Comparison of ENCODE assay signal across 14 cellular contexts in genomic region chr9:128987800-128988199, GRCh38. TPM values are rescaled to one million over a fixed set of nuclear protein-coding genes. Genes with fewer than 3 reads are reported as not detected.
DNase-seq lines count a peak whose midpoint lies in the region; ATAC-seq, FAIRE-seq and TF ChIP-seq lines count a peak whose summit lies in the region.
"Had no signal": no experiment of that assay in that cellular context is flagged by ENCODE, and none has a peak within 500 bp of the region (broad histone marks: within the 10 kb centered on the region; RNA-seq: fewer than 3 reads in every experiment).

No MANE protein-coding gene starts in this region.

- H3K27ac Mint-ChIP-seq in T-helper 17 cell, result no peak overlapping the region
- H3K27ac Mint-ChIP-seq in activated T-helper 2 cell treated with anti-CD3 and anti-CD28 coated beads, Interferon-gamma antibody, Interleukin-2, Interleukin-4, amounts not matched to agents 10 μg/mL and 5 μg/mL and 100 μg/mL, durations not matched to agents 14 hours and 24 hours and 36 hours, result no peak overlapping the region
- H3K27ac Mint-ChIP-seq: activated CD4-positive, alpha-beta memory T cell treated with anti-CD3 and anti-CD28 coated beads, Interleukin-2, amount 10 ng/mL, durations not matched to agents 7 days and 5 days had no signal

- no peaks in the 10 kb centered on the region for H3K27me3 ChIP-seq in trophoblast cell (ENCODE audit: insufficient read depth, low read length)
- H3K27me3 ChIP-seq: BLaER1 treated with 17β-estradiol and CSF1 and Interleukin-3, amounts not matched to agents 10 nM and 100 nM had no signal

- H3K27ac ChIP-seq in trophoblast cell (ENCODE audit: low read depth, low read length), result no peak overlapping the region
- H3K27ac ChIP-seq: BLaER1 treated with 17β-estradiol and CSF1 and Interleukin-3, amounts not matched to agents 10 nM and 100 nM had no signal

- H3K4me3 ChIP-seq in choroid plexus epithelial cell (ENCODE audit: low read depth, low read length) (no peak overlapping the region), trophoblast cell (ENCODE audit: low read depth, low read length) (no peak overlapping the region)
- H3K4me3 ChIP-seq: BLaER1 treated with 17β-estradiol and CSF1 and Interleukin-3, amounts not matched to agents 10 nM and 100 nM; K562 had no signal

- no peak overlapping the region for H2AK5ac ChIP-seq in trophoblast cell (ENCODE audit: low read length)

- no peak for TF ChIP-seq CTCF in choroid plexus epithelial cell (conservative IDR thresholded peaks at IDR 0.05; ENCODE audit: low read depth, low read length)

- no peak overlapping the region for H3K4me2 ChIP-seq in trophoblast cell (ENCODE audit: low read length)
- H3K4me2 ChIP-seq: BLaER1 treated with 17β-estradiol and CSF1 and Interleukin-3, amounts not matched to agents 10 nM and 100 nM had no signal

- H3K4me3 Mint-ChIP-seq in T-helper 17 cell, result no peak overlapping the region
- H3K4me3 Mint-ChIP-seq in activated T-helper 2 cell treated with anti-CD3 and anti-CD28 coated beads, Interferon-gamma antibody, Interleukin-2, Interleukin-4, amounts not matched to agents 10 μg/mL and 5 μg/mL and 100 μg/mL, durations not matched to agents 14 hours and 24 hours and 36 hours (ENCODE audit: low read depth), result no peak overlapping the region
- H3K4me3 Mint-ChIP-seq: activated CD4-positive, alpha-beta memory T cell treated with anti-CD3 and anti-CD28 coated beads, Interleukin-2, amount 10 ng/mL, durations not matched to agents 7 days and 5 days had no signal

- H2BK12ac ChIP-seq in trophoblast cell (ENCODE audit: low read length), result no peak overlapping the region

- H3K4ac ChIP-seq in trophoblast cell (ENCODE audit: low read depth, low read length), result no peak overlapping the region

- no peak overlapping the region for H3K18ac ChIP-seq in trophoblast cell (ENCODE audit: low read length)

- H3K9me3 Mint-ChIP-seq in activated T-helper 2 cell treated with anti-CD3 and anti-CD28 coated beads, Interferon-gamma antibody, Interleukin-2, Interleukin-4, amounts not matched to agents 10 μg/mL and 5 μg/mL and 100 μg/mL, durations not matched to agents 14 hours and 24 hours and 36 hours, result no peaks in the 10 kb centered on the region
- H3K9me3 Mint-ChIP-seq: activated CD4-positive, alpha-beta memory T cell treated with anti-CD3 and anti-CD28 coated beads, Interleukin-2, amount 10 ng/mL, durations not matched to agents 7 days and 5 days had no signal

- H3K27me3 Mint-ChIP-seq in T-helper 17 cell, result no peaks in the 10 kb centered on the region
- H3K27me3 Mint-ChIP-seq in activated T-helper 2 cell treated with anti-CD3 and anti-CD28 coated beads, Interferon-gamma antibody, Interleukin-2, Interleukin-4, amounts not matched to agents 10 μg/mL and 5 μg/mL and 100 μg/mL, durations not matched to agents 14 hours and 24 hours and 36 hours (ENCODE audit: low read depth), result no peaks in the 10 kb centered on the region
- H3K27me3 Mint-ChIP-seq: activated CD4-positive, alpha-beta memory T cell treated with anti-CD3 and anti-CD28 coated beads, Interleukin-2, amount 10 ng/mL, durations not matched to agents 7 days and 5 days had no signal

- no peak for ATAC-seq in T-helper 17 cell
- ATAC-seq: K562 had no signal

- H3K4me1 Mint-ChIP-seq in T-helper 17 cell, result peaks cover 2% of the 10 kb centered on the region
- H3K4me1 Mint-ChIP-seq in activated T-helper 2 cell treated with anti-CD3 and anti-CD28 coated beads, Interferon-gamma antibody, Interleukin-2, Interleukin-4, amounts not matched to agents 10 μg/mL and 5 μg/mL and 100 μg/mL, durations not matched to agents 14 hours and 24 hours and 36 hours (ENCODE audit: low read depth), result no peaks in the 10 kb centered on the region
- H3K4me1 Mint-ChIP-seq: activated CD4-positive, alpha-beta memory T cell treated with anti-CD3 and anti-CD28 coated beads, Interleukin-2, amount 10 ng/mL, durations not matched to agents 7 days and 5 days had no signal

- H3K9ac ChIP-seq in trophoblast cell (ENCODE audit: low read length), result no peak overlapping the region
- H3K9ac ChIP-seq: BLaER1 treated with 17β-estradiol and CSF1 and Interleukin-3, amounts not matched to agents 10 nM and 100 nM had no signal

- FAIRE-seq in HTR-8/SVneo (lab: Jason Lieb, UNC), result no peak
- FAIRE-seq: K562 had no signal

- H3K14ac ChIP-seq in trophoblast cell (ENCODE audit: low read length), result no peak overlapping the region

- DNase-seq in A172 (ENCODE audit: low spot score), result peak; percentile 93
- DNase-seq in HTR-8/SVneo (ENCODE audit: insufficient read length, low spot score), result peak; percentile 34
- peak; percentile 74 for DNase-seq in choroid plexus epithelial cell (ENCODE audit: low read depth)
- peak; percentile 95 for DNase-seq in myocyte (ENCODE audit: low read depth)
- no peak for DNase-seq in NCI-H510A treated with DMSO at 0.1 percent for 48 hours (lab: John Stamatoyannopoulos, UW)
- no peak for DNase-seq in T-helper 17 cell
- no peak for DNase-seq in trophoblast cell
- DNase-seq in activated T-helper 2 cell treated with anti-CD3 and anti-CD28 coated beads, Interferon-gamma antibody, Interleukin-2, Interleukin-4, amounts not matched to agents 10 μg/mL and 5 μg/mL and 100 μg/mL, durations not matched to agents 14 hours and 24 hours and 36 hours (ENCODE audit: low spot score), result no peak
- DNase-seq: activated CD4-positive, alpha-beta memory T cell treated with anti-CD3 and anti-CD28 coated beads, Interleukin-2, amount 10 ng/mL, durations not matched to agents 7 days and 5 days; glutamatergic neuron; NCI-H524; stimulated activated CD4-positive, alpha-beta T cell treated with anti-CD3 and anti-CD28 coated beads, Interleukin-2, amount 100 ng/mL, for 48 hours had no signal

- H3K4me1 ChIP-seq in trophoblast cell (ENCODE audit: control insufficient read depth in 1 of 2, insufficient read depth in 2 of 2, low read length in 2 of 2), result no peaks in the 10 kb centered on the region

- no peaks in the 10 kb centered on the region for H3K9me3 ChIP-seq in T-helper 17 cell (ENCODE audit: control insufficient read depth, low read length, poor library complexity, severe bottlenecking)
- H3K9me3 ChIP-seq in trophoblast cell (ENCODE audit: insufficient read depth, low read depth, low read length), result no peaks in the 10 kb centered on the region
- H3K9me3 ChIP-seq: BLaER1 treated with 17β-estradiol and CSF1 and Interleukin-3, amounts not matched to agents 10 nM and 100 nM had no signal

- peaks cover 39 to 42% of the 10 kb centered on the region in 2 experiments for H3K36me3 ChIP-seq in trophoblast cell (ENCODE audit: control insufficient read depth in 1 of 2, insufficient read depth in 2 of 2, low read length in 2 of 2)

- no peak overlapping the region for H2BK5ac ChIP-seq in trophoblast cell (ENCODE audit: low read depth, low read length, poor library complexity)

- H2BK120ac ChIP-seq in trophoblast cell (ENCODE audit: insufficient read depth, low read length, poor library complexity), result no peak overlapping the region

- H3K36me3 Mint-ChIP-seq in T-helper 17 cell (ENCODE audit: low read depth), result peaks cover 13% of the 10 kb centered on the region
- H3K36me3 Mint-ChIP-seq in activated T-helper 2 cell treated with anti-CD3 and anti-CD28 coated beads, Interferon-gamma antibody, Interleukin-2, Interleukin-4, amounts not matched to agents 10 μg/mL and 5 μg/mL and 100 μg/mL, durations not matched to agents 14 hours and 24 hours and 36 hours (ENCODE audit: low read depth), result peaks cover 67% of the 10 kb centered on the region

- H4K91ac ChIP-seq in trophoblast cell (ENCODE audit: low read depth, low read length), result no peak overlapping the region

- H3K79me2 ChIP-seq in trophoblast cell (ENCODE audit: control insufficient read depth, insufficient read depth, low read length, poor library complexity), result no peaks in the 10 kb centered on the region

- no peak overlapping the region for H2AFZ ChIP-seq in trophoblast cell (ENCODE audit: insufficient read depth, low read length, poor library complexity)

- H4K8ac ChIP-seq in trophoblast cell (ENCODE audit: low read depth, low read length), result no peak overlapping the region

- H4K12ac ChIP-seq in trophoblast cell (ENCODE audit: low read depth, low read length), result no peak overlapping the region

- WGBS in trophoblast cell (ENCODE audit: extremely low coverage, insufficient coverage, insufficient read length), result no CpG with 5 or more reads among the region's 5 CpGs

- intact Hi-C loops in activated T-helper 2 cell treated with anti-CD3 and anti-CD28 coated beads, Interferon-gamma antibody, Interleukin-2, Interleukin-4, amounts not matched to agents 10 μg/mL and 5 μg/mL and 100 μg/mL, durations not matched to agents 14 hours and 24 hours and 36 hours (cut with micrococcal nuclease), result no loop called here

- H3K23ac ChIP-seq in trophoblast cell (ENCODE audit: low read length), result no peak overlapping the region

- H3K79me1 ChIP-seq in trophoblast cell (ENCODE audit: low read length), result no peaks in the 10 kb centered on the region

RNA-seq across cellular contexts. Expression of gene NUP188, which starts 40.3 kb away (rescaled TPM):
- total RNA-seq in A172 (2014; rRNA removed; shearing (Covaris generic)), result 57.4 and 76.4 TPM in 2 replicates
- total RNA-seq in myocyte, result 33.9 and 53.6 TPM in 2 replicates
- 36.9 TPM for polyA plus RNA-seq in myocyte (2012)
- 10 to 100 TPM; 62.2 to 75.1 TPM for total RNA-seq in T-helper 17 cell
- 17.7 and 18.2 TPM in 2 replicates for polyA plus RNA-seq in trophoblast cell (2013)
- 161 and 175 TPM in 2 replicates for total RNA-seq in activated T-helper 2 cell treated with anti-CD3 and anti-CD28 coated beads, Interferon-gamma antibody, Interleukin-2, Interleukin-4, amounts not matched to agents 10 μg/mL and 5 μg/mL and 100 μg/mL, durations not matched to agents 14 hours and 24 hours and 36 hours

RNA-seq across cellular contexts. Expression of gene SH3GLB2, which starts 40.3 kb away (rescaled TPM):
- 155 and 156 TPM in 2 replicates for total RNA-seq in A172 (2014; rRNA removed; shearing (Covaris generic))
- total RNA-seq in myocyte, result 119 and 154 TPM in 2 replicates
- polyA plus RNA-seq in myocyte (2012), result 74.1 TPM
- total RNA-seq in T-helper 17 cell, result 10 to 100 TPM; 82.2 to 87.1 TPM
- polyA plus RNA-seq in trophoblast cell (2013), result 60.0 and 65.8 TPM in 2 replicates
- total RNA-seq in activated T-helper 2 cell treated with anti-CD3 and anti-CD28 coated beads, Interferon-gamma antibody, Interleukin-2, Interleukin-4, amounts not matched to agents 10 μg/mL and 5 μg/mL and 100 μg/mL, durations not matched to agents 14 hours and 24 hours and 36 hours, result 71.5 and 73.4 TPM in 2 replicates

RNA-seq across cellular contexts. Expression of gene DOLK, which starts 40.4 kb away (rescaled TPM):
- total RNA-seq in A172 (2014; rRNA removed; shearing (Covaris generic)), result 56.7 and 57.4 TPM in 2 replicates
- total RNA-seq in myocyte (31.0 and 34.2 TPM in 2 replicates), T-helper 17 cell (1 to 10 TPM; 5.1 to 7.4 TPM)
- polyA plus RNA-seq in myocyte (2012), result 24.3 TPM
- 13.6 and 14.4 TPM in 2 replicates for polyA plus RNA-seq in trophoblast cell (2013)
- 13.0 and 13.3 TPM in 2 replicates for total RNA-seq in activated T-helper 2 cell treated with anti-CD3 and anti-CD28 coated beads, Interferon-gamma antibody, Interleukin-2, Interleukin-4, amounts not matched to agents 10 μg/mL and 5 μg/mL and 100 μg/mL, durations not matched to agents 14 hours and 24 hours and 36 hours

RNA-seq across cellular contexts. Expression of gene MIGA2, which starts 48.6 kb away (rescaled TPM):
- total RNA-seq in A172 (2014; rRNA removed; shearing (Covaris generic)), result 28.6 and 33.0 TPM in 2 replicates
- total RNA-seq in myocyte (36.2 and 37.9 TPM in 2 replicates), T-helper 17 cell (10 to 100 TPM; 64.2 to 81.4 TPM)
- 13.2 TPM for polyA plus RNA-seq in myocyte (2012)
- polyA plus RNA-seq in trophoblast cell (2013), result 11.5 and 11.6 TPM in 2 replicates
- 41.5 and 41.7 TPM in 2 replicates for total RNA-seq in activated T-helper 2 cell treated with anti-CD3 and anti-CD28 coated beads, Interferon-gamma antibody, Interleukin-2, Interleukin-4, amounts not matched to agents 10 μg/mL and 5 μg/mL and 100 μg/mL, durations not matched to agents 14 hours and 24 hours and 36 hours

Comparison
In these comparisons a context has a peak if more than half of its experiments do, and no peak if none do; other contexts are left out.
1. DNase-seq: peak in A172 (single experiment), HTR-8/SVneo (single experiment), choroid plexus epithelial cell (single experiment) and myocyte (single experiment); none in NCI-H510A treated with DMSO at 0.1 percent for 48 hours (single experiment), T-helper 17 cell (0 of 3), trophoblast cell (0 of 2) and activated T-helper 2 cell treated with anti-CD3 and anti-CD28 coated beads, Interferon-gamma antibody, Interleukin-2, Interleukin-4, amounts not matched to agents 10 μg/mL and 5 μg/mL and 100 μg/mL, durations not matched to agents 14 hours and 24 hours and 36 hours (single experiment).